ENCODE assay signal across 25 cellular contexts in genomic region chr11:77267910-77268309, GRCh38. TPM values are rescaled to one million over a fixed set of nuclear protein-coding genes. Genes with fewer than 3 reads are reported as not detected.
A peak's percentile ranks its signal among the peaks of the same experiment; 100 is the strongest.
DNase-seq lines count a peak whose midpoint lies in the region; ATAC-seq and TF ChIP-seq lines count a peak whose summit lies in the region.
"Had no signal": no experiment of that assay in that cellular context is flagged by ENCODE, and none has a peak within 500 bp of the region (broad histone marks: within the 10 kb centered on the region; RNA-seq: fewer than 3 reads in every experiment).

No MANE protein-coding gene starts in this region.

- no peak overlapping the region for H3K4me3 Mint-ChIP-seq in natural killer cell treated with Interleukin-12 subunit alpha and Interleukin-12 subunit beta and Interleukin-15 and Interleukin-18, amount 100 ng/mL, for 72 hours
- H3K4me3 Mint-ChIP-seq in naive thymus-derived CD4-positive, alpha-beta T cell: no peak overlapping the region
- H3K4me3 Mint-ChIP-seq: activated T-cell treated with anti-CD3 and anti-CD28 coated beads, Interleukin-2, amount 50 U/mL, for 4 hours; effector memory CD8-positive, alpha-beta T cell; IgD-negative memory B cell; T-helper 2 cell treated with Interferon-gamma antibody and Interleukin-4, amounts not matched to agents 5 μg/mL and 100 μg/mL, for 36 hours; type B pancreatic cell had no signal

- H2BK12ac ChIP-seq in mesenchymal stem cell (ENCODE audit: low read length in 2 of 2): peak overlapping the region in 1 of 2 experiments; percentile 97

- H2AK9ac ChIP-seq in IMR-90 (replicated peaks; ENCODE audit: low read depth, low read length, poor library complexity): peak overlapping the region; percentile 34

- no peak for TF ChIP-seq POLR2A in IMR-90 (IDR thresholded peaks at IDR 0.05; ENCODE audit: low read depth, low read length)

- H2BK15ac ChIP-seq in IMR-90 (ENCODE audit: low read depth, low read length) (peak overlapping the region; percentile 80; the same call in 2 of the 3 replicates), mesenchymal stem cell (ENCODE audit: low read depth, poor library complexity, severe bottlenecking) (no peak overlapping the region)

- H3K27me3 Mint-ChIP-seq in natural killer cell treated with Interleukin-12 subunit alpha and Interleukin-12 subunit beta and Interleukin-15 and Interleukin-18, amount 100 ng/mL, for 72 hours: peaks cover 18 to 37% of the 10 kb centered on the region in 2 donors
- H3K27me3 Mint-ChIP-seq in naive thymus-derived CD4-positive, alpha-beta T cell: peaks cover 0 to 25% (median 18%) of the 10 kb centered on the region in 5 donors

- peaks cover 6% of the 10 kb centered on the region for H3K36me3 Mint-ChIP-seq in natural killer cell treated with Interleukin-12 subunit alpha and Interleukin-12 subunit beta and Interleukin-15 and Interleukin-18, amount 100 ng/mL, for 72 hours
- H3K36me3 Mint-ChIP-seq in naive thymus-derived CD4-positive, alpha-beta T cell: no peaks in the 10 kb centered on the region
- H3K36me3 Mint-ChIP-seq: IgD-negative memory B cell, type B pancreatic cell had no signal

- H3K4me2 ChIP-seq in IMR-90 (ENCODE audit: low read depth, low read length) (no peak overlapping the region), mesenchymal stem cell (ENCODE audit: low read length, poor library complexity, severe bottlenecking) (no peak overlapping the region)
- H3K4me2 ChIP-seq: hepatocyte had no signal

- H2AFZ ChIP-seq in IMR-90 (replicated peaks; ENCODE audit: low read length, poor library complexity): no peak overlapping the region
- H2AFZ ChIP-seq in mesenchymal stem cell (ENCODE audit: low read depth, low read length): no peak overlapping the region
- H2AFZ ChIP-seq: hepatocyte had no signal

- no peak overlapping the region for H3K4me3 ChIP-seq in IMR-90 (ENCODE audit: insufficient read depth, low read depth, low read length)
- no peak overlapping the region for H3K4me3 ChIP-seq in choroid plexus epithelial cell (ENCODE audit: low read depth, low read length)
- no peak overlapping the region for H3K4me3 ChIP-seq in mesenchymal stem cell (ENCODE audit: insufficient read depth in 1 of 2, low read depth in 1 of 2, low read length in 2 of 2)
- no peak overlapping the region for H3K4me3 ChIP-seq in naive thymus-derived CD4-positive, alpha-beta T cell (ENCODE audit: low read length)
- H3K4me3 ChIP-seq: hepatocyte had no signal

- H3K9ac ChIP-seq in IMR-90 (ENCODE audit: low read depth, low read length): no peak overlapping the region
- no peak overlapping the region for H3K9ac ChIP-seq in mesenchymal stem cell (ENCODE audit: low read length)

- POLR2A ChIA-PET in IMR-90 (lab: Charles Lee; ENCODE audit: unreplicated experiment): no interaction called here
- POLR2A ChIA-PET in naive thymus-derived CD4-positive, alpha-beta T cell (lab: Charles Lee): no interaction called here

- H3K27me3 ChIP-seq in IMR-90 (ENCODE audit: control insufficient read depth, insufficient read depth, low read length) (no peaks in the 10 kb centered on the region), mesenchymal stem cell (ENCODE audit: control insufficient read depth in 1 of 2, insufficient read depth in 1 of 2, low read length in 2 of 2) (no peaks in the 10 kb centered on the region)
- no peaks in the 10 kb centered on the region for H3K27me3 ChIP-seq in naive thymus-derived CD4-positive, alpha-beta T cell (ENCODE audit: control insufficient read depth in 2 of 2, insufficient read depth in 2 of 2, low read length in 2 of 2)
- H3K27me3 ChIP-seq: BE2C, hepatocyte had no signal

- peak; percentile 93 for ATAC-seq in IMR-90 (ENCODE audit: low read depth)
- ATAC-seq in natural killer cell treated with Interleukin-12 subunit alpha and Interleukin-12 subunit beta and Interleukin-15 and Interleukin-18, amount 100 ng/mL, for 72 hours: no peak
- no peak for ATAC-seq in naive thymus-derived CD4-positive, alpha-beta T cell
- ATAC-seq: activated T-cell treated with anti-CD3 and anti-CD28 coated beads, Interleukin-2, amount 50 U/mL, for 4 hours; effector memory CD8-positive, alpha-beta T cell; Panc1 had no signal

- in situ Hi-C loops in IMR-90 (cut with MboI; ENCODE audit: low sequenced_read_pairs): no loop called here

- CTCF ChIA-PET in IMR-90 (lab: Yijun Ruan, JAX): no interaction called here
- CTCF ChIA-PET in naive thymus-derived CD4-positive, alpha-beta T cell (lab: Charles Lee): no interaction called here

- intact Hi-C loops in IMR-90 (cut with micrococcal nuclease): no loop called here
- intact Hi-C loops in naive thymus-derived CD4-positive, alpha-beta T cell (cut with micrococcal nuclease): no loop called here

- H3K27ac ChIP-seq in IMR-90 (ENCODE audit: insufficient read depth, low read length) (peak overlapping the region; percentile 65), mesenchymal stem cell (ENCODE audit: low read length, poor library complexity, severe bottlenecking) (no peak overlapping the region)
- no peak overlapping the region for H3K27ac ChIP-seq in naive thymus-derived CD4-positive, alpha-beta T cell (ENCODE audit: low read depth, low read length)
- H3K27ac ChIP-seq: hepatocyte had no signal

- H3K36me3 ChIP-seq in IMR-90 (ENCODE audit: control insufficient read depth, insufficient read depth, low read length) (no peaks in the 10 kb centered on the region), mesenchymal stem cell (ENCODE audit: control insufficient read depth in 1 of 2, insufficient read depth in 2 of 2, low read depth in 1 of 2, low read length in 2 of 2) (no peaks in the 10 kb centered on the region)
- H3K36me3 ChIP-seq in naive thymus-derived CD4-positive, alpha-beta T cell (ENCODE audit: control insufficient read depth in 2 of 3, insufficient read depth in 3 of 3, low read length in 3 of 3): no peaks in the 10 kb centered on the region
- H3K36me3 ChIP-seq: BE2C had no signal

- peak overlapping the region; percentile 93 for H2BK20ac ChIP-seq in IMR-90 (ENCODE audit: low read depth, low read length)

- H3K4ac ChIP-seq in IMR-90 (ENCODE audit: low read depth, low read length) (peak overlapping the region; percentile 94), mesenchymal stem cell (ENCODE audit: low read depth in 1 of 2, low read length in 2 of 2) (no peak overlapping the region)

- no TSS peak for BruUV-seq in IMR-90 (replicated peaks; lab: Mats Ljungman, UMichigan)

- no peak; the same call in none of the 2 replicates for TF ChIP-seq RAD21 in IMR-90 (IDR thresholded peaks at IDR 0.05; ENCODE audit: low read length)

- H3K23ac ChIP-seq in IMR-90 (ENCODE audit: low read depth, low read length) (peak overlapping the region; percentile 65; the same call in 1 of the 2 replicates), mesenchymal stem cell (ENCODE audit: low read length in 2 of 2) (no peak overlapping the region)

- 0 out of 2 replicates have a peak overlapping the region, but pooled peaks have one; percentile 65 for H3K56ac ChIP-seq in IMR-90 (ENCODE audit: extremely low read depth, insufficient read depth, low read length)

- peak overlapping the region; percentile 94 for H2BK120ac ChIP-seq in IMR-90 (ENCODE audit: low read depth, low read length)
- no peak overlapping the region for H2BK120ac ChIP-seq in mesenchymal stem cell (ENCODE audit: low read depth, low read length)

- no peak overlapping the region for H3K27ac Mint-ChIP-seq in natural killer cell treated with Interleukin-12 subunit alpha and Interleukin-12 subunit beta and Interleukin-15 and Interleukin-18, amount 100 ng/mL, for 72 hours
- no peak overlapping the region for H3K27ac Mint-ChIP-seq in naive thymus-derived CD4-positive, alpha-beta T cell
- H3K27ac Mint-ChIP-seq: effector memory CD8-positive, alpha-beta T cell; IgD-negative memory B cell; T-helper 2 cell treated with Interferon-gamma antibody and Interleukin-4, amounts not matched to agents 5 μg/mL and 100 μg/mL, for 36 hours; type B pancreatic cell had no signal

- dilution Hi-C loops in IMR-90 (cut with HindIII; ENCODE audit: low sequenced_read_pairs, unreplicated experiment): no loop called here

- H4K8ac ChIP-seq in IMR-90 (ENCODE audit: low read depth in 2 of 2, low read length in 2 of 2) (peak overlapping the region in 1 of 2 experiments; percentile 72), mesenchymal stem cell (ENCODE audit: low read length) (peak overlapping the region; percentile 70)

- H2BK5ac ChIP-seq in IMR-90 (ENCODE audit: low read depth, low read length, poor library complexity, severe bottlenecking) (peak overlapping the region; percentile 84), mesenchymal stem cell (ENCODE audit: low read depth, low read length, poor library complexity, severe bottlenecking) (no peak overlapping the region)

- H3K79me1 ChIP-seq in IMR-90 (ENCODE audit: low read depth in 1 of 2, low read length in 2 of 2): no peaks in the 10 kb centered on the region
- H3K79me1 ChIP-seq in mesenchymal stem cell (replicated peaks; ENCODE audit: low read length, poor library complexity, severe bottlenecking): no peaks in the 10 kb centered on the region

- H3K4me1 ChIP-seq in IMR-90 (ENCODE audit: control insufficient read depth, insufficient read depth, low read length): peaks cover 16% of the 10 kb centered on the region
- H3K4me1 ChIP-seq in mesenchymal stem cell (ENCODE audit: control insufficient read depth, insufficient read depth, low read depth, low read length): no peaks in the 10 kb centered on the region
- no peaks in the 10 kb centered on the region for H3K4me1 ChIP-seq in naive thymus-derived CD4-positive, alpha-beta T cell (ENCODE audit: control insufficient read depth in 2 of 2, insufficient read depth in 2 of 2, low read length in 2 of 2)
- H3K4me1 ChIP-seq: BE2C had no signal

- H3K14ac ChIP-seq in IMR-90 (replicated peaks; ENCODE audit: low read depth, low read length) (peak overlapping the region; percentile 92; the same call in 1 of the 2 replicates), mesenchymal stem cell (ENCODE audit: low read length in 2 of 2) (no peak overlapping the region)

- H4K5ac ChIP-seq in IMR-90 (ENCODE audit: low read depth, low read length): no peak overlapping the region

- H2AK5ac ChIP-seq in IMR-90 (ENCODE audit: low read depth, low read length): peak overlapping the region; percentile 78
- H2AK5ac ChIP-seq in mesenchymal stem cell (ENCODE audit: low read length, severe bottlenecking): no peak overlapping the region

- no peak for TF ChIP-seq CTCF in IMR-90 (conservative IDR thresholded peaks at IDR 0.05; ENCODE audit: low read depth, low read length)
- no peak for TF ChIP-seq CTCF in choroid plexus epithelial cell (conservative IDR thresholded peaks at IDR 0.05; ENCODE audit: low read depth, low read length)

- H3K18ac ChIP-seq in IMR-90 (ENCODE audit: low read depth, low read length) (peak overlapping the region; percentile 22; the same call in 1 of the 2 replicates), mesenchymal stem cell (ENCODE audit: low read depth in 1 of 2, low read length in 2 of 2) (peak overlapping the region; percentile 25 to 88)

- no peaks in the 10 kb centered on the region for H3K4me1 Mint-ChIP-seq in natural killer cell treated with Interleukin-12 subunit alpha and Interleukin-12 subunit beta and Interleukin-15 and Interleukin-18, amount 100 ng/mL, for 72 hours (ENCODE audit: low read depth in 2 of 2)
- no peaks in the 10 kb centered on the region for H3K4me1 Mint-ChIP-seq in naive thymus-derived CD4-positive, alpha-beta T cell
- H3K4me1 Mint-ChIP-seq: IgD-negative memory B cell had no signal

- peaks cover 7% of the 10 kb centered on the region for H3K9me1 ChIP-seq in IMR-90 (ENCODE audit: insufficient read depth, low read length)

- H3K9me3 ChIP-seq in IMR-90 (ENCODE audit: control insufficient read depth, insufficient read depth, low read length): peaks cover 6% of the 10 kb centered on the region; the same call in 1 of the 2 replicates
- peaks cover 30% of the 10 kb centered on the region for H3K9me3 ChIP-seq in mesenchymal stem cell (ENCODE audit: control insufficient read depth, low read length)
- no peaks in the 10 kb centered on the region for H3K9me3 ChIP-seq in naive thymus-derived CD4-positive, alpha-beta T cell (ENCODE audit: control insufficient read depth in 2 of 3, low read length in 3 of 3)
- H3K9me3 ChIP-seq: BE2C, Caco-2 had no signal

- peak; percentile 79 for DNase-seq in EL
- peak; percentile 97 for DNase-seq in IMR-90
- peak; percentile 76 for DNase-seq in choroid plexus epithelial cell (ENCODE audit: low read depth)
- peak; percentile 90 for DNase-seq in mesenchymal stem cell
- no peak for DNase-seq in natural killer cell treated with Interleukin-12 subunit alpha and Interleukin-12 subunit beta and Interleukin-15 and Interleukin-18, amount 100 ng/mL, for 72 hours (ENCODE audit: low spot score)
- no peak for DNase-seq in activated CD4-positive, CD25-positive, alpha-beta regulatory T cell (lab: John Stamatoyannopoulos, UW)
- no peak for DNase-seq in GOT3 (lab: John Stamatoyannopoulos, UW)
- no peak for DNase-seq in naive thymus-derived CD4-positive, alpha-beta T cell
- DNase-seq: activated naive CD4-positive, alpha-beta T cell treated with Interleukin-2 at 50 U/mL for 16 hours; activated T-cell treated with anti-CD3 and anti-CD28 coated beads, Interleukin-2, amount 50 U/mL, for 4 hours; anterior cingulate cortex; BE2C; Caco-2; effector memory CD8-positive, alpha-beta T cell; NCI-H187; NCI-H446 treated with DMSO at 0.1 percent for 48 hours; nucleus accumbens; stimulated activated CD4-positive, alpha-beta T cell treated with anti-CD3 and anti-CD28 coated beads, Interleukin-4, amount 100 ng/mL, for 4 hours had no signal

- peak overlapping the region; percentile 90 for H4K91ac ChIP-seq in IMR-90 (ENCODE audit: insufficient read depth, low read depth, low read length)
- H4K91ac ChIP-seq in mesenchymal stem cell (ENCODE audit: low read length): peak overlapping the region; percentile 43

- WGBS in IMR-90 (ENCODE audit: extremely low coverage in 2 of 2, insufficient read length in 1 of 2), 2 experiments: 0% methylated on average over 1 of the region's 2 CpGs; no CpG with 5 or more reads in 1 of the 2 experiments
- WGBS in mesenchymal stem cell: 0% methylated on average over 1 of the region's 2 CpGs

- no peaks in the 10 kb centered on the region for H4K20me1 ChIP-seq in IMR-90 (ENCODE audit: insufficient read depth, low read length)

- H3K9me3 Mint-ChIP-seq in natural killer cell treated with Interleukin-12 subunit alpha and Interleukin-12 subunit beta and Interleukin-15 and Interleukin-18, amount 100 ng/mL, for 72 hours: peaks cover 3% of the 10 kb centered on the region
- peaks cover 0 to 13% (median 7%) of the 10 kb centered on the region in 11 donors for H3K9me3 Mint-ChIP-seq in naive thymus-derived CD4-positive, alpha-beta T cell
- H3K9me3 Mint-ChIP-seq: effector memory CD8-positive, alpha-beta T cell; type B pancreatic cell had no signal

RNA-seq across cellular contexts. Expression of gene GDPD4, which starts 33.6 kb away (rescaled TPM):
- not detected in 2 replicates for total RNA-seq in IMR-90 (2012; rRNA removed)
- polyA plus RNA-seq in IMR-90 (2012; rRNA removed): not detected in 2 replicates
- polyA plus RNA-seq in IMR-90 (2012; cell fraction: cytosol; rRNA removed): not detected in 2 replicates
- 0.17 and 0.42 TPM in 2 replicates for polyA plus RNA-seq in IMR-90 (2012; cell fraction: nucleus; rRNA removed; ENCODE audit: low replicate concordance)
- polyA plus RNA-seq in mesenchymal stem cell (2013, experiment 1 of 2): not detected
- not detected for polyA plus RNA-seq in mesenchymal stem cell (2013, experiment 2 of 2)
- total RNA-seq in natural killer cell treated with Interleukin-12 subunit alpha and Interleukin-12 subunit beta and Interleukin-15 and Interleukin-18, amount 100 ng/mL, for 72 hours: not detected
- total RNA-seq in naive thymus-derived CD4-positive, alpha-beta T cell: not detected
- polyA plus RNA-seq in naive thymus-derived CD4-positive, alpha-beta T cell: not detected
- total RNA-seq: activated T-cell treated with anti-CD3 and anti-CD28 coated beads, Interleukin-2, amount 50 U/mL, for 4 hours; Caco-2; lower leg skin; SK-MEL-5 had no signal
- polyA plus RNA-seq: IgD-negative memory B cell had no signal

Comparison
In these comparisons a context has a peak if more than half of its experiments do, and no peak if none do; other contexts are left out.
1. DNase-seq: peak in EL (single experiment), IMR-90 (single experiment), choroid plexus epithelial cell (single experiment) and mesenchymal stem cell (single experiment); none in natural killer cell treated with Interleukin-12 subunit alpha and Interleukin-12 subunit beta and Interleukin-15 and Interleukin-18, amount 100 ng/mL, for 72 hours (single experiment), activated CD4-positive, CD25-positive, alpha-beta regulatory T cell (0 of 4), GOT3 (single experiment) and naive thymus-derived CD4-positive, alpha-beta T cell (0 of 9).